In genomic region chr10:103816431-103816830, GRCh38 we compare ENCODE assay signal across 18 cellular contexts. TPM values are rescaled to one million over a fixed set of nuclear protein-coding genes. Genes with fewer than 3 reads are reported as not detected.
DNase-seq lines count a peak whose midpoint lies in the region; ATAC-seq and TF ChIP-seq lines count a peak whose summit lies in the region.
"Had no signal": no experiment of that assay in that cellular context is flagged by ENCODE, and none has a peak within 500 bp of the region (broad histone marks: within the 10 kb centered on the region; RNA-seq: fewer than 3 reads in every experiment).

No MANE protein-coding gene starts in this region.

- no peak for TF ChIP-seq POLR2A in uterus (IDR thresholded peaks at IDR 0.05)

- ATAC-seq in GM21360 (IDR thresholded peaks at IDR 0.05; ENCODE audit: unreplicated experiment) (peak; percentile 68), heart right ventricle (no peak)
- no peak for ATAC-seq in activated T-cell treated with anti-CD3 and anti-CD28 coated beads, Interleukin-2, amount 50 U/mL, for 72 hours (replicated peaks in 1 of 2)
- ATAC-seq: mucosa of descending colon, Panc1, WTC11 had no signal

- TF ChIP-seq CTCF in epithelial cell of esophagus (IDR thresholded peaks at IDR 0.05; ENCODE audit: insufficient read depth, low read depth, low read length, missing control alignments): no peak
- no peak for TF ChIP-seq CTCF in uterus (IDR thresholded peaks at IDR 0.05)
- TF ChIP-seq CTCF in heart right ventricle (IDR thresholded peaks at IDR 0.05): no peak

- peak; percentile 72 for DNase-seq in NCI-H460 (ENCODE audit: extremely low read depth, low read depth)
- peak; percentile 74 for DNase-seq in epithelial cell of esophagus (ENCODE audit: low read depth)
- peak; percentile 36 for DNase-seq in renal cortical epithelial cell (ENCODE audit: low read depth)
- DNase-seq in activated T-cell treated with anti-CD3 and anti-CD28 coated beads, Interleukin-2, amount 50 U/mL, for 72 hours: no peak
- no peak for DNase-seq in uterus
- no peak for DNase-seq in heart right ventricle
- DNase-seq: C1 segment of cervical spinal cord; DMS79; kidney; mucosa of descending colon; NCI-H1436 treated with DMSO at 0.1 percent for 48 hours; NCI-H345; stimulated activated naive CD4-positive, alpha-beta T cell treated with Interleukin-2 at 50 U/mL for 16 hours had no signal

- H3K27me3 ChIP-seq in uterus (no peaks in the 10 kb centered on the region), heart right ventricle (no peaks in the 10 kb centered on the region)
- H3K27me3 ChIP-seq: vagina had no signal

- no peak overlapping the region for H3K4me3 Mint-ChIP-seq in activated T-cell treated with anti-CD3 and anti-CD28 coated beads, Interleukin-2, amount 50 U/mL, for 72 hours
- H3K4me3 Mint-ChIP-seq: activated naive CD8-positive, alpha-beta T cell; WTC11 had no signal

- H3K27ac ChIP-seq in uterus (no peak overlapping the region), heart right ventricle (no peak overlapping the region)
- H3K27ac ChIP-seq: vagina had no signal

- 58 to 66% methylated on average over 6 of the region's 6 CpGs for WGBS in heart right ventricle, 2 donors

- H3K36me3 Mint-ChIP-seq in activated T-cell treated with anti-CD3 and anti-CD28 coated beads, Interleukin-2, amount 50 U/mL, for 72 hours (ENCODE audit: insufficient read depth in 2 of 2): no peaks in the 10 kb centered on the region
- H3K36me3 Mint-ChIP-seq: activated naive CD8-positive, alpha-beta T cell; WTC11 had no signal

- peaks cover 5% of the 10 kb centered on the region for H3K4me1 Mint-ChIP-seq in activated T-cell treated with anti-CD3 and anti-CD28 coated beads, Interleukin-2, amount 50 U/mL, for 72 hours (ENCODE audit: low read depth)

- H3K4me3 ChIP-seq in epithelial cell of esophagus (ENCODE audit: low read length): no peak overlapping the region
- no peak overlapping the region for H3K4me3 ChIP-seq in uterus
- no peak overlapping the region for H3K4me3 ChIP-seq in heart right ventricle
- H3K4me3 ChIP-seq: mucosa of descending colon, vagina had no signal

- H3K4me1 ChIP-seq in uterus (no peaks in the 10 kb centered on the region), heart right ventricle (peaks cover 5 to 61% (median 39%) of the 10 kb centered on the region in 9 donors)

- H3K36me3 ChIP-seq in uterus (no peaks in the 10 kb centered on the region), heart right ventricle (peaks cover 0 to 10% (median 0%) of the 10 kb centered on the region in 9 donors)
- H3K36me3 ChIP-seq: vagina had no signal

- H3K27me3 Mint-ChIP-seq in activated T-cell treated with anti-CD3 and anti-CD28 coated beads, Interleukin-2, amount 50 U/mL, for 72 hours (ENCODE audit: low read depth): peaks cover 19% of the 10 kb centered on the region

- H3K9me3 ChIP-seq in uterus: no peaks in the 10 kb centered on the region
- no peaks in the 10 kb centered on the region for H3K9me3 ChIP-seq in heart right ventricle
- H3K9me3 ChIP-seq: mucosa of descending colon, vagina had no signal

- H3K9me3 Mint-ChIP-seq in activated T-cell treated with anti-CD3 and anti-CD28 coated beads, Interleukin-2, amount 50 U/mL, for 72 hours: no peaks in the 10 kb centered on the region
- H3K9me3 Mint-ChIP-seq: WTC11 had no signal

- no peak overlapping the region for H3K27ac Mint-ChIP-seq in activated T-cell treated with anti-CD3 and anti-CD28 coated beads, Interleukin-2, amount 50 U/mL, for 72 hours
- H3K27ac Mint-ChIP-seq: activated naive CD8-positive, alpha-beta T cell; WTC11 had no signal

- intact Hi-C loops in uterus (cut with DNase I; ENCODE audit: low total_unique reads) (no loop called here), heart right ventricle (cut with DNase I) (no loop called here)

RNA-seq across cellular contexts. Expression of gene SH3PXD2A, which starts 38.9 kb away (rescaled TPM):
- total RNA-seq in NCI-H460 (2014; rRNA removed; shearing (Covaris generic)): 0.81 and 0.82 TPM in 2 replicates
- 1.0 and 2.5 TPM in 2 replicates for polyA plus RNA-seq in NCI-H460 (2014; cell fraction: nucleus; rRNA removed)
- total RNA-seq in renal cortical epithelial cell (1.7 and 8.2 TPM in 2 replicates), uterus (100 to 1,000 TPM in 1 of 4 donors, 10 to 100 TPM in 3; 12.6 to 117 (median 46.6) TPM), heart right ventricle (10 to 100 TPM; 30.6 to 44.9 (median 36.0) TPM)
- 10 to 100 TPM in 1 of 2 donors, 1 to 10 TPM in 1; 7.8 to 10.2 TPM for total RNA-seq in activated T-cell treated with anti-CD3 and anti-CD28 coated beads, Interleukin-2, amount 50 U/mL, for 72 hours
- 10 to 100 TPM in 1 of 2 donors, 1 to 10 TPM in 1; 6.9 to 14.2 TPM for polyA plus RNA-seq in heart right ventricle

Comparison
In these comparisons a context has a peak if more than half of its experiments do, and no peak if none do; other contexts are left out.
1. DNase-seq: peak in NCI-H460 (single experiment), epithelial cell of esophagus (single experiment) and renal cortical epithelial cell (single experiment); none in activated T-cell treated with anti-CD3 and anti-CD28 coated beads, Interleukin-2, amount 50 U/mL, for 72 hours (0 of 2), uterus (0 of 2) and heart right ventricle (0 of 2).